Comparison of ENCODE assay signal across 9 cellular contexts in the genomic region with DNA sequence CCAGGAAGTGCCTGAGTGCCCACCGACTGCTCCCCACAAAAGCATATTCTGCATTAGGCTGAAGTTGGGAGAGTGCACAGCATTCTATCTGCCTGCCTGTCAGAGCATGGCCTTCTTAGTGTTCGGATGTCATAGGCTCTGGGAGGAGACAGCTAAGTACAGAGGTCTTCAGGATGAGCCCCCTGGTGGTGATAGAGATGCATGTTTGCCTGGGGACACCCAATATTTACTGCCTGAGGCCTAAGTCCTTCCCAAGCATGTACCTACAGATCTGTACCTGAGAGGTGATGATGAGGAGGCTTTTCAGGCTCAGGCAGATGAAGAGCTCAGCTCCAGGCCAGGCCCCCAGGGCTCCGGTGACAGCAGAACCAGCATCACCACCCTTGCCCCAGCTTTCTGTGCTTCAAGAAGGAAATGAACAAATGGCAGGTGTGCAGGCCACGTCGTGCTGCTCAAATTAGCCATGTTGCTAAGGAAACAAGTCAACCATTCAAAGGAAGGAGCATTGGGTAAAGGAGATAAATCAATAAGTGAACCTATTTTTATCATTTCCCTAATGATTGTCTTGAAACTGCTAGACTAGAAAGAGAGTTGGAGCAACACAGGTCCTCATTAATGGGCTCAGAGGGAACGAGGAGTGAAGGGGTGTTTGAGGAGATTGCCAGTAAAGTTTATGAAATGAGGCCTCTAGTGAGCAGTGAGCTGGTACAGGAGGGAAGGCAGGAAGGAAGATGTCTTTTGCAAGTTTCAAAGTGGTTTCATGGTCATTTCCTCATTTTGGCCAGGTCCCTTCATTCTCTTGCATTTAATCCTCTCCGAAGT. TPM values are rescaled to one million over a fixed set of nuclear protein-coding genes. Genes with fewer than 3 reads are reported as not detected.
DNase-seq lines count a peak whose midpoint lies in the region; ATAC-seq, FAIRE-seq and TF ChIP-seq lines count a peak whose summit lies in the region.
"Had no signal": no experiment of that assay in that cellular context is flagged by ENCODE, and none has a peak within 500 bp of the region (broad histone marks: within the 10 kb centered on the region; RNA-seq: fewer than 3 reads in every experiment).

No MANE protein-coding gene starts in this region.

- CTCF ChIA-PET in HepG2 (lab: Yijun Ruan, JAX; ENCODE audit: low intra/inter-chr PET ratio, low total read pairs) = interaction anchor here (1.5 kb wide), 1 partner anchor 25 kb away, joined by 7 read pairs; no protein-coding TSS in a partner anchor

- POLR2A ChIA-PET in HepG2 (lab: Yijun Ruan, JAX) = no interaction called here

- FAIRE-seq in HepG2 (lab: Jason Lieb, UNC) = peak; percentile 65
- FAIRE-seq: endometrium had no signal

- H4K20me1 ChIP-seq in H9 (ENCODE audit: control insufficient read depth, insufficient read depth, insufficient read length) (no peaks in the 10 kb centered on the region), KMS-11 (ENCODE audit: insufficient read depth) (no peaks in the 10 kb centered on the region), HepG2 (ENCODE audit: insufficient read depth, low read length) (no peaks in the 10 kb centered on the region; the same call in 1 of the 2 replicates)

- H3K4me1 Mint-ChIP-seq in H9 = peaks cover 17% of the 10 kb centered on the region in 2 experiments

- H3K79me2 ChIP-seq in H9 (ENCODE audit: insufficient read depth, low read length) (no peaks in the 10 kb centered on the region), KMS-11 (ENCODE audit: insufficient read depth, low read depth) (no peaks in the 10 kb centered on the region), HepG2 (ENCODE audit: insufficient read depth, low read length) (no peaks in the 10 kb centered on the region)

- no peak overlapping the region for H2BK15ac ChIP-seq in H9 (ENCODE audit: low read depth, low read length)

- H3K36me3 ChIP-seq in KMS-11 (ENCODE audit: insufficient read depth) (no peaks in the 10 kb centered on the region), HepG2 (replicated peaks in 1 of 2; ENCODE audit: control insufficient read depth in 1 of 2, insufficient read depth in 2 of 2, low read length in 2 of 2) (no peaks in the 10 kb centered on the region), testis (ENCODE audit: low read depth, missing control alignments) (no peaks in the 10 kb centered on the region)

- H3K36me3 Mint-ChIP-seq in H9 (ENCODE audit: insufficient read depth in 1 of 3, low read depth in 3 of 3) = no peaks in the 10 kb centered on the region

- no peak overlapping the region for H2BK12ac ChIP-seq in H9 (ENCODE audit: insufficient read length, low read depth, low read length)

- no peak overlapping the region for H2AK5ac ChIP-seq in H9 (ENCODE audit: insufficient read length, low read length)

- H2BK20ac ChIP-seq in H9 (ENCODE audit: low read depth, low read length, poor library complexity, severe bottlenecking) = no peak overlapping the region

- TF ChIP-seq EP300 in HepG2 (IDR thresholded peaks at IDR 0.05; ENCODE audit: low read depth in 2 of 2, low read length in 2 of 2) (no peak), HepG2 (CRISPR knock-in tag; IDR thresholded peaks at IDR 0.05; ENCODE audit: borderline replicate concordance) (no peak)

- H3K9me3 Mint-ChIP-seq in H9 = no peaks in the 10 kb centered on the region

- peak overlapping the region in 1 of 3 experiments; percentile 22; a peak in 1 of 7 replicates for H3K27ac Mint-ChIP-seq in H9

- H3K14ac ChIP-seq in H9 (ENCODE audit: insufficient read depth, low read length) = no peak overlapping the region

- intact Hi-C loops in HepG2 (cut with micrococcal nuclease; ENCODE audit: unreplicated experiment) = loop anchor here (1.0 kb wide), 1 partner anchor 25 kb away; no protein-coding TSS in a partner anchor
- intact Hi-C loops in testis (cut with DNase I; ENCODE audit: low total_unique reads) = no loop called here

- no peak overlapping the region for H2BK5ac ChIP-seq in H9 (ENCODE audit: insufficient read length, low read length)

- DNase-seq in ACHN = peak; percentile 63
- DNase-seq in H9 = peak; percentile 73
- DNase-seq in SK-N-DZ (ENCODE audit: low spot score) = peak; percentile 15
- peak; percentile 48 for DNase-seq in HepG2 (ENCODE audit: low spot score)
- DNase-seq in testis = no peak
- no peak for DNase-seq in effector CD8-positive, alpha-beta T cell (lab: John Stamatoyannopoulos, UW)

- H3K23ac ChIP-seq in H9 (ENCODE audit: insufficient read length, low read depth, low read length) = no peak overlapping the region

- TF ChIP-seq POLR2A in HepG2 (IDR thresholded peaks at IDR 0.05; ENCODE audit: insufficient read depth in 1 of 2, low read depth in 2 of 2, low read length in 2 of 2) = no peak
- TF ChIP-seq POLR2A in testis (IDR thresholded peaks at IDR 0.05) = no peak

- peaks cover 7% of the 10 kb centered on the region for H3K27me3 Mint-ChIP-seq in H9 (ENCODE audit: low read depth)

- H2BK120ac ChIP-seq in H9 (ENCODE audit: low read depth, low read length, poor library complexity, severe bottlenecking) = no peak overlapping the region

- no peak overlapping the region for H4K5ac ChIP-seq in H9 (ENCODE audit: insufficient read length, low read depth, low read length)

- H4K8ac ChIP-seq in H9 (replicated peaks; ENCODE audit: insufficient read length, low read depth, low read length) = no peak overlapping the region

- H3K4me3 ChIP-seq in KMS-11 (IDR thresholded peaks at IDR 0.05; ENCODE audit: insufficient read depth, low read depth, low read length) (no peak overlapping the region), HepG2 (replicated peaks in 1 of 3; ENCODE audit: insufficient read depth in 1 of 3, low read depth in 2 of 3, low read length in 3 of 3) (no peak overlapping the region), testis (no peak overlapping the region)

- H3K4ac ChIP-seq in H9 (ENCODE audit: low read depth, low read length) = no peak overlapping the region

- H3K4me1 ChIP-seq in H9 (ENCODE audit: insufficient read depth, low read length) (no peaks in the 10 kb centered on the region), KMS-11 (ENCODE audit: low read depth, poor library complexity, severe bottlenecking) (no peaks in the 10 kb centered on the region), HepG2 (ENCODE audit: insufficient read depth, low read length) (peaks cover 11% of the 10 kb centered on the region; the same call in 1 of the 2 replicates), testis (no peaks in the 10 kb centered on the region)

- TF ChIP-seq RAD21 in HepG2 (CRISPR knock-in tag; IDR thresholded peaks at IDR 0.05) = no peak

- H3K9ac ChIP-seq in H9 (ENCODE audit: extremely low read depth, insufficient read length, low read length) (no peak overlapping the region), KMS-11 (no peak overlapping the region), HepG2 (ENCODE audit: insufficient read depth, low read depth, low read length) (no peak overlapping the region)

- in situ Hi-C loops in ACHN (cut with HindIII; ENCODE audit: low pct_ligation_motif_present, low pct_unique_long_range_greater_than_20kb, low sequenced_read_pairs) (no loop called here), HepG2 (cut with HindIII; ENCODE audit: extremely low pct_ligation_motif_present, low pct_unique_long_range_greater_than_20kb) (no loop called here)

- H3K27ac ChIP-seq in H9 (ENCODE audit: insufficient read length, low read depth, low read length) (no peak overlapping the region), KMS-11 (no peak overlapping the region), HepG2 (ENCODE audit: extremely low read length, insufficient read depth, low read length) (no peak overlapping the region), testis (no peak overlapping the region)

- H3K56ac ChIP-seq in H9 (ENCODE audit: insufficient read length, low read depth, low read length) = no peak overlapping the region

- no peaks in the 10 kb centered on the region for H3K23me2 ChIP-seq in H9 (ENCODE audit: insufficient read length, low read depth, low read length, poor library complexity, severe bottlenecking)

- H3K9me3 ChIP-seq in H9 (ENCODE audit: control insufficient read depth, low read depth, low read length) (no peaks in the 10 kb centered on the region), HepG2 (ENCODE audit: low read length) (no peaks in the 10 kb centered on the region), testis (no peaks in the 10 kb centered on the region)

- H3K79me1 ChIP-seq in H9 (ENCODE audit: insufficient read depth, low read depth, low read length, poor library complexity, severe bottlenecking) = no peaks in the 10 kb centered on the region

- WGBS in H9 (ENCODE audit: extremely low coverage, insufficient read length, low lambda C conversion rate) = no CpG with 5 or more reads among the region's 7 CpGs
- WGBS in HepG2 (ENCODE audit: low lambda C conversion rate) = 45% methylated on average over 6 of the region's 7 CpGs
- 61 to 74% methylated on average over 6 to 7 of the region's 7 CpGs for WGBS in testis, 2 donors

- peak; percentile 97 for ATAC-seq in HepG2

- no peak overlapping the region for H3K4me3 Mint-ChIP-seq in H9

- no peak overlapping the region for H3K4me2 ChIP-seq in H9 (ENCODE audit: insufficient read depth, insufficient read length, low read length)
- no peak overlapping the region for H3K4me2 ChIP-seq in KMS-11
- H3K4me2 ChIP-seq in HepG2 (ENCODE audit: low read depth, low read length) = no peak overlapping the region

- BruUV-seq in HepG2 (replicated peaks; lab: Mats Ljungman, UMichigan) = no TSS peak

- TF ChIP-seq CTCF in GM12874 (IDR thresholded peaks at IDR 0.05; ENCODE audit: insufficient read depth, low read depth, low read length) (peak; percentile 77), H9 (conservative IDR thresholded peaks at IDR 0.05) (peak; percentile 76), KMS-11 (conservative IDR thresholded peaks at IDR 0.05; ENCODE audit: low read depth, low read length) (peak; percentile 80), HepG2 (CRISPR knock-in tag; IDR thresholded peaks at IDR 0.05) (peak; percentile 51), testis (IDR thresholded peaks at IDR 0.05) (peak in 1 of 3 experiments; percentile 6)

- H3K27me3 ChIP-seq in H9 (ENCODE audit: insufficient read depth, low read length) (no peaks in the 10 kb centered on the region), KMS-11 (ENCODE audit: insufficient read depth, low read depth) (no peaks in the 10 kb centered on the region), HepG2 (ENCODE audit: control insufficient read depth in 1 of 2, insufficient read depth in 2 of 2, low read length in 2 of 2) (no peaks in the 10 kb centered on the region), testis (no peaks in the 10 kb centered on the region)

- no peak overlapping the region for H3K18ac ChIP-seq in H9 (ENCODE audit: insufficient read length, low read depth, low read length)

- H3T11ph ChIP-seq in H9 (ENCODE audit: low read length) = no peak overlapping the region

- H2AFZ ChIP-seq in H9 (ENCODE audit: low read length) (no peak overlapping the region), KMS-11 (ENCODE audit: low read depth) (no peak overlapping the region), HepG2 (ENCODE audit: low read length) (no peak overlapping the region)

- no peak overlapping the region for H4K91ac ChIP-seq in H9 (ENCODE audit: insufficient read length, low read depth, low read length)

RNA-seq across cellular contexts. Expression of gene CACNA1E, which starts 21.2 kb away (rescaled TPM):
- total RNA-seq in H9 (2021) (0.46 and 0.55 TPM in 2 replicates), HepG2 (2016; rRNA removed; fragmentation: Illumina TruSeq; extraction: Trizol) (not detected in 2 replicates), testis (10 to 100 TPM in 1 of 2 donors, 1 to 10 TPM in 1; 9.1 to 12.6 TPM)
- polyA plus RNA-seq in SK-N-DZ (2014; cell fraction: cytosol; rRNA removed) = not detected in 2 replicates
- not detected in 2 replicates for polyA plus RNA-seq in SK-N-DZ (2014; cell fraction: nucleus; rRNA removed)
- total RNA-seq in HepG2 (2016; cell fraction: cytosol; rRNA removed; fragmentation: Illumina TruSeq; extraction: Trizol; ENCODE audit: low read depth) = not detected in 2 replicates
- not detected in 2 replicates for total RNA-seq in HepG2 (2016; cell fraction: insoluble cytoplasmic fraction; rRNA removed; fragmentation: Illumina TruSeq; extraction: Trizol)
- not detected in 2 replicates for total RNA-seq in HepG2 (2016; cell fraction: membrane; rRNA removed; fragmentation: Illumina TruSeq; extraction: Trizol)
- total RNA-seq in HepG2 (2016; cell fraction: nucleus; rRNA removed; fragmentation: Illumina TruSeq; extraction: Trizol) = not detected in 2 replicates
- polyA plus RNA-seq in HepG2 (2011; rRNA removed) (not detected in 2 replicates), testis (ENCODE audit: insufficient read depth, low read depth, low replicate concordance) (2.4 TPM)
- not detected in 2 replicates for polyA plus RNA-seq in HepG2 (2011; cell fraction: cytosol; rRNA removed)
- 0.02 TPM in 2 replicates for polyA plus RNA-seq in HepG2 (2011; cell fraction: nucleus; rRNA removed)
- polyA plus RNA-seq in HepG2 (2012) = not detected in 2 replicates
- not detected in 2 replicates for polyA plus RNA-seq in HepG2 (2016; cell fraction: cytosol; fragmentation: Illumina TruSeq; extraction: Trizol; ENCODE audit: low read depth)
- polyA plus RNA-seq in HepG2 (2016; cell fraction: insoluble cytoplasmic fraction; fragmentation: Illumina TruSeq; extraction: Trizol; ENCODE audit: low read depth) = not detected in 2 replicates
- polyA plus RNA-seq in HepG2 (2016; cell fraction: membrane; fragmentation: Illumina TruSeq; extraction: Trizol; ENCODE audit: low read depth) = not detected in 2 replicates
- not detected in 2 replicates for polyA plus RNA-seq in HepG2 (2016; cell fraction: nucleus; fragmentation: Illumina TruSeq; extraction: Trizol; ENCODE audit: insufficient read depth, low read depth)
- 0.02 TPM in 1 of 2 replicates, not detected in the other for polyA minus RNA-seq in HepG2 (2011; rRNA and poly(A)+ RNA removed; ENCODE audit: low replicate concordance)
- not detected in 2 replicates for polyA minus RNA-seq in HepG2 (2011; cell fraction: cytosol; rRNA and poly(A)+ RNA removed)
- not detected in 2 replicates for polyA minus RNA-seq in HepG2 (2011; cell fraction: nucleus; rRNA and poly(A)+ RNA removed)

Comparison
In these comparisons a context has a peak if more than half of its experiments do, and no peak if none do; other contexts are left out.
1. DNase-seq: peak in ACHN (single experiment), H9 (single experiment), SK-N-DZ (single experiment) and HepG2 (single experiment); none in testis (single experiment) and effector CD8-positive, alpha-beta T cell (single experiment).